Comparison of ENCODE assay signal across 8 cellular contexts in genomic region chr2:39094717-39095363, GRCh38. TPM values are rescaled to one million over a fixed set of nuclear protein-coding genes. Genes with fewer than 3 reads are reported as not detected.
A peak's percentile ranks its signal among the peaks of the same experiment; 100 is the strongest.
DNase-seq lines count a peak whose midpoint lies in the region; ATAC-seq lines count a peak whose summit lies in the region.

No MANE protein-coding gene starts in this region.

- H3K4me3 Mint-ChIP-seq in activated naive CD8-positive, alpha-beta T cell = no peak overlapping the region
- no peak overlapping the region for H3K4me3 Mint-ChIP-seq in activated naive CD8-positive, alpha-beta T cell treated with anti-CD3 and anti-CD28 coated beads, Interleukin-2, amount 50 U/mL, for 24 hours
- H3K4me3 Mint-ChIP-seq in T-helper 17 cell = no peak overlapping the region

- ATAC-seq in activated naive CD8-positive, alpha-beta T cell treated with anti-CD3 and anti-CD28 coated beads, Interleukin-2, amount 50 U/mL, for 24 hours = no peak
- ATAC-seq in HG03039 (IDR thresholded peaks at IDR 0.05; ENCODE audit: unreplicated experiment) = peak; percentile 85
- peak; percentile 39 for ATAC-seq in T-helper 17 cell

- peaks cover 62% of the 10 kb centered on the region for H3K4me1 Mint-ChIP-seq in activated naive CD8-positive, alpha-beta T cell (ENCODE audit: low read depth)
- H3K4me1 Mint-ChIP-seq in activated naive CD8-positive, alpha-beta T cell treated with anti-CD3 and anti-CD28 coated beads, Interleukin-2, amount 50 U/mL, for 24 hours = peaks cover 49% of the 10 kb centered on the region
- H3K4me1 Mint-ChIP-seq in T-helper 17 cell = peaks cover 53% of the 10 kb centered on the region

- H3K9me3 Mint-ChIP-seq in activated naive CD8-positive, alpha-beta T cell (ENCODE audit: low read depth) = no peaks in the 10 kb centered on the region
- H3K9me3 Mint-ChIP-seq in activated naive CD8-positive, alpha-beta T cell treated with anti-CD3 and anti-CD28 coated beads, Interleukin-2, amount 50 U/mL, for 24 hours = no peaks in the 10 kb centered on the region

- H3K36me3 Mint-ChIP-seq in activated naive CD8-positive, alpha-beta T cell = peaks cover 8% of the 10 kb centered on the region
- H3K36me3 Mint-ChIP-seq in activated naive CD8-positive, alpha-beta T cell treated with anti-CD3 and anti-CD28 coated beads, Interleukin-2, amount 50 U/mL, for 24 hours (ENCODE audit: low read depth) = peaks cover 17% of the 10 kb centered on the region
- peaks cover 5% of the 10 kb centered on the region for H3K36me3 Mint-ChIP-seq in T-helper 17 cell (ENCODE audit: low read depth)

- H3K27ac Mint-ChIP-seq in activated naive CD8-positive, alpha-beta T cell = peak overlapping the region; percentile 56
- H3K27ac Mint-ChIP-seq in activated naive CD8-positive, alpha-beta T cell treated with anti-CD3 and anti-CD28 coated beads, Interleukin-2, amount 50 U/mL, for 24 hours = no peak overlapping the region
- H3K27ac Mint-ChIP-seq in T-helper 17 cell = peak overlapping the region; percentile 90

- no peaks in the 10 kb centered on the region for H3K27me3 Mint-ChIP-seq in activated naive CD8-positive, alpha-beta T cell
- H3K27me3 Mint-ChIP-seq in activated naive CD8-positive, alpha-beta T cell treated with anti-CD3 and anti-CD28 coated beads, Interleukin-2, amount 50 U/mL, for 24 hours = no peaks in the 10 kb centered on the region
- no peaks in the 10 kb centered on the region for H3K27me3 Mint-ChIP-seq in T-helper 17 cell

- H3K9me3 ChIP-seq in T-helper 17 cell (ENCODE audit: control insufficient read depth, low read length, poor library complexity, severe bottlenecking) = no peaks in the 10 kb centered on the region

- DNase-seq in activated naive CD8-positive, alpha-beta T cell treated with anti-CD3 and anti-CD28 coated beads, Interleukin-2, amount 50 U/mL, for 24 hours = no peak
- no peak for DNase-seq in T-helper 17 cell
- no peak for DNase-seq in NCI-H526 (lab: John Stamatoyannopoulos, UW)
- no peak for DNase-seq in NCI-H82 treated with DMSO at 0.1 percent for 48 hours (lab: John Stamatoyannopoulos, UW; ENCODE audit: unreplicated experiment)
- DNase-seq in activated gamma-delta T cell treated with Interleukin-2 at 50 U/mL for 16 hours = no peak
- no peak for DNase-seq in NCI-H1930 (lab: John Stamatoyannopoulos, UW)

RNA-seq across cellular contexts. Expression of gene SOS1, which starts 26.0 kb away (rescaled TPM):
- 10 to 100 TPM; 65.2 to 95.5 TPM for total RNA-seq in T-helper 17 cell
